9 cellular contexts compared by ENCODE assay signal in genomic region chr2:216283038-216283900, GRCh38.
DNase-seq lines count a peak whose midpoint lies in the region; ATAC-seq and TF ChIP-seq lines count a peak whose summit lies in the region.
"Had no signal": no experiment of that assay in that cellular context is flagged by ENCODE, and none has a peak within 500 bp of the region (broad histone marks: within the 10 kb centered on the region; RNA-seq: fewer than 3 reads in every experiment).

No MANE protein-coding gene starts in this region.

- H3K79me2 ChIP-seq in MM.1S (ENCODE audit: low read length), result no peaks in the 10 kb centered on the region

- no peak overlapping the region for H3K4me2 ChIP-seq in MM.1S (ENCODE audit: low read depth, low read length)

- TF ChIP-seq CTCF in MM.1S (IDR thresholded peaks at IDR 0.05; ENCODE audit: low read length), result peak; percentile 17

- DNase-seq in ACHN (peak; percentile 45), MM.1S (no peak), erythroblast (lab: John Stamatoyannopoulos, UW) (peak; percentile 46 to 58), SHP77 (lab: John Stamatoyannopoulos, UW) (no peak), cerebellar cortex (ENCODE audit: low spot score) (no peak), SK-N-DZ (ENCODE audit: low spot score) (no peak), superior temporal gyrus (ENCODE audit: extremely low spot score) (no peak)

- H4K20me1 ChIP-seq in MM.1S (ENCODE audit: insufficient read depth, low read length), result no peaks in the 10 kb centered on the region

- no peaks in the 10 kb centered on the region for H3F3A ChIP-seq in MM.1S (ENCODE audit: insufficient read depth, low read length)

- H2AFZ ChIP-seq in MM.1S (ENCODE audit: low read length), result no peak overlapping the region

- TF ChIP-seq POLR2A in erythroblast (IDR thresholded peaks at IDR 0.05; ENCODE audit: low read length), result no peak

- H3K9me2 ChIP-seq in MM.1S (replicated peaks; ENCODE audit: insufficient read depth, low read length), result no peaks in the 10 kb centered on the region

- peaks cover 2% of the 10 kb centered on the region for H3K4me1 ChIP-seq in MM.1S (ENCODE audit: low read length)
- H3K4me1 ChIP-seq: body of pancreas had no signal

- H3K9ac ChIP-seq in MM.1S (ENCODE audit: low read length), result no peak overlapping the region

- H3K4me3 ChIP-seq in MM.1S (ENCODE audit: low read length), result no peak overlapping the region
- H3K4me3 ChIP-seq: body of pancreas had no signal

- peak; percentile 92 for ATAC-seq in GM18868 (IDR thresholded peaks at IDR 0.05; ENCODE audit: unreplicated experiment)
- ATAC-seq: body of pancreas had no signal

- no peaks in the 10 kb centered on the region for H3K9me3 ChIP-seq in MM.1S (replicated peaks; ENCODE audit: insufficient read depth, low read length)
- H3K9me3 ChIP-seq: body of pancreas had no signal

- in situ Hi-C loops in ACHN (cut with HindIII; ENCODE audit: low pct_ligation_motif_present, low pct_unique_long_range_greater_than_20kb, low sequenced_read_pairs), result no loop called here

- H3K27ac ChIP-seq in MM.1S (ENCODE audit: low read length), result no peak overlapping the region
- H3K27ac ChIP-seq: body of pancreas had no signal

- no peaks in the 10 kb centered on the region for H3K27me3 ChIP-seq in MM.1S (replicated peaks; ENCODE audit: insufficient read depth, low read length)
- H3K27me3 ChIP-seq: body of pancreas had no signal

- H3K36me3 ChIP-seq in MM.1S (replicated peaks; ENCODE audit: insufficient read depth, low read length), result no peaks in the 10 kb centered on the region

Comparison
In these comparisons a context has a peak if more than half of its experiments do, and no peak if none do; other contexts are left out.
1. DNase-seq: peak in ACHN (single experiment) and erythroblast (2 of 2); none in MM.1S (single experiment), SHP77 (0 of 2), cerebellar cortex (single experiment), SK-N-DZ (single experiment) and superior temporal gyrus (single experiment).